Comparison of ENCODE assay signal across 1 cellular context in genomic region chr2:195824478-195824877, GRCh38.
TF ChIP-seq lines count a peak whose summit lies in the region.

No MANE protein-coding gene starts in this region.

TF ChIP-seq in IMR-90, 13 proteins besides CTCF, POLR2A, EP300 and RAD21 (continued from another document):
- TF ChIP-seq CEBPB (IDR thresholded peaks at IDR 0.05; ENCODE audit: low read depth, low read length) (no peak), RFX5 (IDR thresholded peaks at IDR 0.05; ENCODE audit: low read depth, low read length) (no peak), MAZ (IDR thresholded peaks at IDR 0.05; ENCODE audit: borderline replicate concordance, low read depth, low read length) (no peak), SMC3 (IDR thresholded peaks at IDR 0.05; ENCODE audit: low read depth, low read length) (no peak), ELK1 (IDR thresholded peaks at IDR 0.05; ENCODE audit: borderline replicate concordance, low read depth, low read length) (no peak), MAFK (IDR thresholded peaks at IDR 0.05; ENCODE audit: low read depth, low read length) (no peak), USF2 (IDR thresholded peaks at IDR 0.05; ENCODE audit: low read depth, low read length) (no peak)
